Comparison of ENCODE assay signal across 18 cellular contexts in genomic region chr2:108965540-108966299, GRCh38. TPM values are rescaled to one million over a fixed set of nuclear protein-coding genes. Genes with fewer than 3 reads are reported as not detected.
DNase-seq lines count a peak whose midpoint lies in the region; ATAC-seq and FAIRE-seq lines count a peak whose summit lies in the region.
"Had no signal": no experiment of that assay in that cellular context is flagged by ENCODE, and none has a peak within 500 bp of the region (broad histone marks: within the 10 kb centered on the region; RNA-seq: fewer than 3 reads in every experiment).

No MANE protein-coding gene starts in this region.

- peak; percentile 69 for ATAC-seq in stimulated activated naive CD8-positive, alpha-beta T cell treated with anti-CD3 and anti-CD28 coated beads, Interleukin-15, Interleukin-2, amounts not matched to agents 100 U/mL and 50 U/mL, for 24 hours
- ATAC-seq: left cardiac atrium had no signal

- peak; percentile 36 for DNase-seq in activated CD8-positive, alpha-beta memory T cell treated with anti-CD3 and anti-CD28 coated beads, Interleukin-2, amount 50 U/mL, for 4 hours
- no peak for DNase-seq in activated CD8-positive, alpha-beta memory T cell treated with anti-CD3 and anti-CD28 coated beads for 24 hours
- peak; percentile 7 to 12 for DNase-seq in activated CD4-positive, alpha-beta T cell treated with anti-CD3 and anti-CD28 coated beads, Interleukin-2, amount 50 U/mL, for 4 hours
- peak; percentile 30 for DNase-seq in effector CD8-positive, alpha-beta T cell (lab: John Stamatoyannopoulos, UW)
- DNase-seq in stimulated activated naive CD8-positive, alpha-beta T cell treated with anti-CD3 and anti-CD28 coated beads, Interleukin-15, Interleukin-2, amounts not matched to agents 100 U/mL and 50 U/mL, for 24 hours: peak; percentile 29
- DNase-seq in MG63 (no peak), RCC 7860 (ENCODE audit: low spot score) (no peak), H7 (no peak)
- DNase-seq: activated B cell treated with CpG ODN at 0.5 μM for 24 hours, IMR-90, left cardiac atrium, NCI-H1092 treated with DMSO at 0.1 percent for 48 hours, SK-N-SH had no signal

- no peak for FAIRE-seq in RCC 7860 (lab: Jason Lieb, UNC)
- FAIRE-seq: D721Med had no signal

- H3K36me3 ChIP-seq in MG63 (no peaks in the 10 kb centered on the region), H7 (replicated peaks; ENCODE audit: control insufficient read depth, insufficient read depth, low read length) (no peaks in the 10 kb centered on the region)
- H3K36me3 ChIP-seq: right atrium auricular region had no signal

- H3K4me3 ChIP-seq in MG63 (no peak overlapping the region), H7 (ENCODE audit: insufficient read depth, low read depth, low read length) (no peak overlapping the region)
- H3K4me3 ChIP-seq: right atrium auricular region had no signal

- H3K27me3 ChIP-seq in MG63: no peaks in the 10 kb centered on the region
- no peaks in the 10 kb centered on the region for H3K27me3 ChIP-seq in H7 (ENCODE audit: control insufficient read depth, insufficient read depth, low read length)
- H3K27me3 ChIP-seq: right atrium auricular region had no signal

- no peaks in the 10 kb centered on the region for H3K9me3 ChIP-seq in MG63
- H3K9me3 ChIP-seq: right atrium auricular region, SK-N-SH had no signal

RNA-seq across cellular contexts. Expression of gene EDAR, which starts 23.3 kb away (rescaled TPM):
- total RNA-seq in MG63 (2014; rRNA removed; shearing (Covaris generic); ENCODE audit: low replicate concordance): not detected in 2 replicates
- total RNA-seq in H7 (2014; rRNA removed; shearing (Covaris generic)): 0.03 and 0.11 TPM in 2 replicates
- total RNA-seq: activated B cell treated with CpG ODN at 0.5 μM for 24 hours, chondrocyte, IMR-90, myocyte, right atrium auricular region, subcutaneous adipose tissue had no signal

Comparison
In these comparisons a context has a peak if more than half of its experiments do, and no peak if none do; other contexts are left out.
1. DNase-seq: peak in activated CD8-positive, alpha-beta memory T cell treated with anti-CD3 and anti-CD28 coated beads, Interleukin-2, amount 50 U/mL, for 4 hours (single experiment), activated CD4-positive, alpha-beta T cell treated with anti-CD3 and anti-CD28 coated beads, Interleukin-2, amount 50 U/mL, for 4 hours (2 of 2), effector CD8-positive, alpha-beta T cell (single experiment) and stimulated activated naive CD8-positive, alpha-beta T cell treated with anti-CD3 and anti-CD28 coated beads, Interleukin-15, Interleukin-2, amounts not matched to agents 100 U/mL and 50 U/mL, for 24 hours (single experiment); none in activated CD8-positive, alpha-beta memory T cell treated with anti-CD3 and anti-CD28 coated beads for 24 hours (single experiment), MG63 (single experiment), RCC 7860 (single experiment) and H7 (single experiment).